In the genomic region with DNA sequence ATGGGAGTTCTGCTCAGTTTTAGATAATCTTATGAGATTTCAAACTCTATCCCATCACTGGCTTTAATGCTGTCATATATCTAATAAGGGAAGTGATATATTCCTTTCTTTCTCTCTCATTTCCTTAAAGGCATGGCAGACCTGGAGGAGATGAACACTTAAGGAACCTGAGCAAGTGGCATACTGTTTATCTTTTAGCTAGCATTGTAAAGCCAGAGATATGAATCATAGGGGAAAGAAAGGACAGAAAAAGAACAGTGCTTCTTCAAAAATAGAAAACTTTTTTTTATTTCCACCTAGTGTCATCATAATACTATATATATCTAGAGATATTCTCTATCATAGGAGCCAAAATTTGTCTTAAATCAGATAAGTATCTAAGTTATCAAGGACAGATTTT, we compare ENCODE assay signal across 13 cellular contexts.
"Had no signal": no experiment of that assay in that cellular context is flagged by ENCODE, and none has a peak within 500 bp of the region (broad histone marks: within the 10 kb centered on the region; RNA-seq: fewer than 3 reads in every experiment).

No MANE protein-coding gene starts in this region.

- DNase-seq: activated CD4-positive, alpha-beta T cell treated with anti-CD3 and anti-CD28 coated beads, Interleukin-2, amount 50 U/mL, for 4 hours; activated gamma-delta T cell; aorta; cerebellar nuclear complex; effector memory CD4-positive, alpha-beta T cell; left colon; naive B cell; pancreas; stimulated activated CD4-positive, alpha-beta T cell treated with anti-CD3 and anti-CD28 coated beads, Interleukin-12 subunit alpha, Interleukin-12 subunit beta, amount 100 ng/mL, for 4 hours; stimulated activated CD4-positive, alpha-beta T cell treated with anti-CD3 and anti-CD28 coated beads, Interleukin-2, amount 100 ng/mL, for 24 hours; tibial artery had no signal

- H3K27me3 ChIP-seq: breast epithelium, pancreas, tibial artery, vagina had no signal

- H3K4me3 ChIP-seq: breast epithelium, pancreas, tibial artery, vagina had no signal

- H3K4me1 ChIP-seq: breast epithelium, pancreas, vagina had no signal

- H3K27ac ChIP-seq: breast epithelium, pancreas, tibial artery, vagina had no signal

- H3K9me3 ChIP-seq: breast epithelium, pancreas, tibial artery, vagina had no signal

- H3K36me3 ChIP-seq: breast epithelium, pancreas, tibial artery, vagina had no signal
